ENCODE assay signal across 24 cellular contexts in genomic region chr9:69391487-69391886, GRCh38.
DNase-seq lines count a peak whose midpoint lies in the region; ATAC-seq and TF ChIP-seq lines count a peak whose summit lies in the region.
"Had no signal": no experiment of that assay in that cellular context is flagged by ENCODE, and none has a peak within 500 bp of the region (broad histone marks: within the 10 kb centered on the region; RNA-seq: fewer than 3 reads in every experiment).

No MANE protein-coding gene starts in this region.

- no peaks in the 10 kb centered on the region; a peak in 1 of 22 replicates for H3K36me3 ChIP-seq in BLaER1 treated with 17β-estradiol and CSF1 and Interleukin-3, amounts not matched to agents 10 nM and 100 nM
- H3K36me3 ChIP-seq in right atrium auricular region (peaks cover 19% of the 10 kb centered on the region), gastrocnemius medialis (peaks cover 0 to 19% of the 10 kb centered on the region in 2 donors), body of pancreas (replicated peaks in 1 of 2; ENCODE audit: insufficient read depth in 1 of 2, low read depth in 2 of 2) (no peaks in the 10 kb centered on the region)
- H3K36me3 ChIP-seq: SJSA1 had no signal

- H4K20me1 ChIP-seq in BLaER1 treated with 17β-estradiol and CSF1 and Interleukin-3, amounts not matched to agents 10 nM and 100 nM = no peaks in the 10 kb centered on the region

- no peak for DNase-seq in caudate nucleus (lab: John Stamatoyannopoulos, UW)
- no peak for DNase-seq in right atrium auricular region (ENCODE audit: low spot score)
- no peak for DNase-seq in gastrocnemius medialis
- DNase-seq in body of pancreas = no peak
- DNase-seq in activated T-cell treated with anti-CD3 and anti-CD28 coated beads for 4 hours = no peak
- no peak for DNase-seq in DMS79 treated with DMSO at 0.1 percent for 48 hours (lab: John Stamatoyannopoulos, UW)
- DNase-seq: Calu3; CD8-positive, alpha-beta memory T cell; DND-41; GM23248; H9; Kasumi-1; NCI-H1105; NCI-H1436 treated with DMSO at 0.1 percent for 48 hours; NCI-H187 treated with DMSO at 0.1 percent for 48 hours; NCI-H2171 treated with DMSO at 0.1 percent for 48 hours; NCI-H524 treated with DMSO at 0.1 percent for 48 hours; NCI-H774; NK-92 treated with Interleukin-12 subunit alpha and Interleukin-12 subunit beta, amount 100 ng/mL, for 24 hours; PC-3 had no signal

- H3K9me3 ChIP-seq in BLaER1 treated with 17β-estradiol and CSF1 and Interleukin-3, amounts not matched to agents 10 nM and 100 nM (replicated peaks in 1 of 11) = peaks cover 0 to 20% (median 11%) of the 10 kb centered on the region in 11 experiments; a peak in 10 of 22 replicates
- no peaks in the 10 kb centered on the region for H3K9me3 ChIP-seq in right atrium auricular region
- no peaks in the 10 kb centered on the region for H3K9me3 ChIP-seq in gastrocnemius medialis
- no peaks in the 10 kb centered on the region for H3K9me3 ChIP-seq in body of pancreas
- H3K9me3 ChIP-seq: SJSA1 had no signal

- intact Hi-C loops in gastrocnemius medialis (cut with DNase I; ENCODE audit: low total_unique reads) = loop anchor here (10.0 kb wide), 1 partner anchor 117 kb away; no protein-coding TSS in a partner anchor
- intact Hi-C loops in body of pancreas (cut with DNase I) = no loop called here

- H3K4me2 ChIP-seq in BLaER1 treated with 17β-estradiol and CSF1 and Interleukin-3, amounts not matched to agents 10 nM and 100 nM = peak overlapping the region in 6 of 11 experiments; percentile 6 to 50 (median 44); a peak in 6 of 22 replicates

- H3K4me1 ChIP-seq in BLaER1 treated with 17β-estradiol and CSF1 and Interleukin-3, amounts not matched to agents 10 nM and 100 nM = peaks cover 0 to 14% (median 8%) of the 10 kb centered on the region in 10 experiments; a peak in 12 of 20 replicates
- H3K4me1 ChIP-seq in right atrium auricular region (peaks cover 0 to 37% of the 10 kb centered on the region in 2 donors), gastrocnemius medialis (peaks cover 25 to 36% of the 10 kb centered on the region in 2 donors), body of pancreas (peaks cover 38% of the 10 kb centered on the region)
- H3K4me1 ChIP-seq: SJSA1 had no signal

- in situ Hi-C loops in gastrocnemius medialis (cut with MboI; ENCODE audit: low sequenced_read_pairs in 4 of 4) = loop anchor here in 3 of 4 donors (10.0 to 25.0 kb wide), 3 partner anchors 57 to 1221 kb away; partner anchors contain the start of gene ENTREP1 (in 1 of the 3)

- WGBS in body of pancreas, 2 donors = 95 to 98% methylated on average over 3 to 11 of the region's 11 CpGs

- TF ChIP-seq CTCF in right atrium auricular region (IDR thresholded peaks at IDR 0.05) (no peak), gastrocnemius medialis (IDR thresholded peaks at IDR 0.05 in 4 of 5, conservative IDR thresholded peaks at IDR 0.05 in 1 of 5) (no peak), body of pancreas (IDR thresholded peaks at IDR 0.05) (no peak)

- no peak overlapping the region for H3K27ac ChIP-seq in BLaER1 treated with 17β-estradiol and CSF1 and Interleukin-3, amounts not matched to agents 10 nM and 100 nM
- H3K27ac ChIP-seq in caudate nucleus (ENCODE audit: low read depth, low read length) (peak overlapping the region; percentile 5), right atrium auricular region (peak overlapping the region; percentile 77 to 91), gastrocnemius medialis (peak overlapping the region; percentile 80 to 97 (median 88)), body of pancreas (no peak overlapping the region)
- H3K27ac ChIP-seq: GM23248, SJSA1 had no signal

- no peak overlapping the region for H3K4me3 ChIP-seq in BLaER1 treated with 17β-estradiol and CSF1 and Interleukin-3, amounts not matched to agents 10 nM and 100 nM
- H3K4me3 ChIP-seq in right atrium auricular region (no peak overlapping the region), gastrocnemius medialis (no peak overlapping the region), body of pancreas (no peak overlapping the region)
- H3K4me3 ChIP-seq: GM23248, SJSA1 had no signal

- no peaks in the 10 kb centered on the region for H3K27me3 ChIP-seq in BLaER1 treated with 17β-estradiol and CSF1 and Interleukin-3, amounts not matched to agents 10 nM and 100 nM
- H3K27me3 ChIP-seq in right atrium auricular region (no peaks in the 10 kb centered on the region), gastrocnemius medialis (no peaks in the 10 kb centered on the region), body of pancreas (no peaks in the 10 kb centered on the region)
- H3K27me3 ChIP-seq: SJSA1 had no signal

- H3K9ac ChIP-seq in BLaER1 treated with 17β-estradiol and CSF1 and Interleukin-3, amounts not matched to agents 10 nM and 100 nM = no peak overlapping the region
- H3K9ac ChIP-seq: GM23248 had no signal

- TF ChIP-seq POLR2A in gastrocnemius medialis (IDR thresholded peaks at IDR 0.05) (no peak), body of pancreas (IDR thresholded peaks at IDR 0.05) (no peak)

- ATAC-seq in gastrocnemius medialis (no peak), body of pancreas (no peak), GM21423 (IDR thresholded peaks at IDR 0.05; ENCODE audit: unreplicated experiment) (no peak)
- ATAC-seq: HepG2, PC-3 had no signal

Comparison
In these comparisons a context has a peak if more than half of its experiments do, and no peak if none do; other contexts are left out.
1. H3K27ac ChIP-seq: peak in caudate nucleus (single experiment), right atrium auricular region (2 of 2) and gastrocnemius medialis (4 of 4); none in BLaER1 treated with 17β-estradiol and CSF1 and Interleukin-3, amounts not matched to agents 10 nM and 100 nM (0 of 11) and body of pancreas (0 of 4).